Comparison of ENCODE assay signal across 9 cellular contexts in the genomic region with DNA sequence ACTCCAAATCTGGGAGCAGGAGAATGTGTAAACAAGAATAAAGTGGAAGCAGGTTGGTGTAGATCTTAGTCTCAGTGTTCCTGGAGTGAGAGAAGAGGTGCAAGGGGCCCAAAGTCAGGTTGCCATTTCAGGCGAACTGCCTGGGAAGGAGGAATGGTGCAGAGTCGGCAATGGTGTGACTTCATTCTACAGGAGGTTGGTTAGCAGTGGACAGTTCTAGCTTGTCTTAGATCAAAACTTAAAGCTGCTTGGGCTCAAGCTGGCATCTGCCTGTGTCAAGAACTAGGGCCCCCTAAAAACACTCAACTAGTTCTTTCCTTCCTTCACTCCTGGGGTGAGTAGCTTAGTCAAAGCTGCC. TPM values are rescaled to one million over a fixed set of nuclear protein-coding genes. Genes with fewer than 3 reads are reported as not detected.
DNase-seq lines count a peak whose midpoint lies in the region; ATAC-seq, FAIRE-seq and TF ChIP-seq lines count a peak whose summit lies in the region.
"Had no signal": no experiment of that assay in that cellular context is flagged by ENCODE, and none has a peak within 500 bp of the region (broad histone marks: within the 10 kb centered on the region; RNA-seq: fewer than 3 reads in every experiment).

No MANE protein-coding gene starts in this region.

- peak overlapping the region; percentile 75 to 96 (median 83) for H3K4me3 Mint-ChIP-seq in T-cell

- peaks cover 39% of the 10 kb centered on the region for H3K36me3 Mint-ChIP-seq in T-cell

- peak overlapping the region in 3 of 4 donors; percentile 20 to 45 (median 28) for H3K4me3 ChIP-seq in esophagus squamous epithelium
- H3K4me3 ChIP-seq in skeletal muscle tissue (ENCODE audit: low read length in 3 of 3): peak overlapping the region; percentile 17 to 92 (median 91)
- H3K4me3 ChIP-seq: ovary had no signal

- peak overlapping the region; percentile 93 to 96 (median 95) for H3K27ac ChIP-seq in esophagus squamous epithelium
- peak overlapping the region; percentile 71 for H3K27ac ChIP-seq in skeletal muscle tissue (ENCODE audit: low read depth, low read length)

- POLR2A ChIA-PET in T-cell (lab: Charles Lee): interaction anchor here (0.9 to 3.0 kb wide), 5 partner anchors 19 to 352 kb away, joined by 4 to 14 read pairs (median 10); a partner anchor contains a TSS

- TF ChIP-seq CTCF in esophagus squamous epithelium (IDR thresholded peaks at IDR 0.05) (no peak), GM10266 (IDR thresholded peaks at IDR 0.05; ENCODE audit: control insufficient read depth, insufficient read depth, low read depth, missing control alignments) (no peak)

- WGBS in esophagus squamous epithelium, 2 donors: 59 to 63% methylated on average over 2 of the region's 2 CpGs

- H3K9me3 ChIP-seq in esophagus squamous epithelium (no peaks in the 10 kb centered on the region), skeletal muscle tissue (ENCODE audit: control insufficient read depth in 3 of 3, low read length in 3 of 3) (no peaks in the 10 kb centered on the region)
- H3K9me3 ChIP-seq: ovary had no signal

- CTCF ChIA-PET in T-cell (lab: Charles Lee): interaction anchor here (0.5 to 1.9 kb wide), 9 partner anchors 10 to 186 kb away, joined by 3 to 6 read pairs (median 3); a partner anchor contains a TSS

- peaks cover 77 to 82% (median 78%) of the 10 kb centered on the region in 3 donors for H3K4me1 Mint-ChIP-seq in T-cell

- FAIRE-seq in GM12892 (lab: Jason Lieb, UNC) (no peak), RCC 7860 (lab: Jason Lieb, UNC) (no peak)

- H3K27ac Mint-ChIP-seq in T-cell: peak overlapping the region; percentile 98 to 99

- peaks cover 8 to 43% (median 11%) of the 10 kb centered on the region in 3 donors for H3K36me3 ChIP-seq in esophagus squamous epithelium
- H3K36me3 ChIP-seq in skeletal muscle tissue (ENCODE audit: control insufficient read depth in 3 of 3, insufficient read depth in 3 of 3, low read length in 3 of 3): peaks cover 40 to 48% (median 46%) of the 10 kb centered on the region in 3 donors
- H3K36me3 ChIP-seq: ovary had no signal

- H3K9ac ChIP-seq in skeletal muscle tissue (ENCODE audit: low read depth in 1 of 3, low read length in 3 of 3): peak overlapping the region; percentile 44 to 96 (median 63)

- no peak for DNase-seq in GM12892 (ENCODE audit: insufficient read length)
- no peak for DNase-seq in T-cell
- no peak for DNase-seq in esophagus squamous epithelium (lab: John Stamatoyannopoulos, UW)
- DNase-seq in RCC 7860 (ENCODE audit: low spot score): no peak
- no peak for DNase-seq in NCI-H1048 (lab: John Stamatoyannopoulos, UW)
- no peak for DNase-seq in GM10266 (ENCODE audit: extremely low spot score)

- H3K27me3 ChIP-seq in esophagus squamous epithelium (no peaks in the 10 kb centered on the region), skeletal muscle tissue (ENCODE audit: control insufficient read depth in 3 of 3, insufficient read depth in 3 of 3, low read length in 3 of 3) (no peaks in the 10 kb centered on the region)
- H3K27me3 ChIP-seq: ovary had no signal

- no peaks in the 10 kb centered on the region for H3K9me3 Mint-ChIP-seq in T-cell

- ATAC-seq in T-cell (replicated peaks in 1 of 4) (no peak), GM19351 (IDR thresholded peaks at IDR 0.05; ENCODE audit: unreplicated experiment) (no peak)

- peak; percentile 50; the same call in 1 of the 2 replicates for TF ChIP-seq POLR2A in GM12892 (IDR thresholded peaks at IDR 0.05; ENCODE audit: low read depth, low read length)
- no peak for TF ChIP-seq POLR2A in esophagus squamous epithelium (IDR thresholded peaks at IDR 0.05)

- peaks cover 58 to 93% (median 72%) of the 10 kb centered on the region in 3 donors for H3K4me1 ChIP-seq in esophagus squamous epithelium
- H3K4me1 ChIP-seq in skeletal muscle tissue (ENCODE audit: control insufficient read depth in 3 of 3, insufficient read depth in 3 of 3, low read length in 3 of 3): peaks cover 72 to 95% (median 77%) of the 10 kb centered on the region in 3 donors

- intact Hi-C loops in esophagus squamous epithelium (cut with DNase I): no loop called here

- no peaks in the 10 kb centered on the region for H3K27me3 Mint-ChIP-seq in T-cell

RNA-seq across cellular contexts. Expression of a gene that starts 3.5 kb away (rescaled TPM):
- polyA plus RNA-seq in GM12892 (2012; ENCODE audit: missing spikeins): 35.8 TPM
- 10 to 100 TPM; 19.3 to 26.6 (median 21.3) TPM for total RNA-seq in T-cell
- total RNA-seq in esophagus squamous epithelium: 10 to 100 TPM in 3 of 4 donors, 1 to 10 TPM in 1; 8.6 to 27.4 (median 19.3) TPM
- 6.3 TPM for total RNA-seq in skeletal muscle tissue

RNA-seq across cellular contexts. Expression of a gene that starts 3.6 kb away (rescaled TPM):
- 2.0 TPM for polyA plus RNA-seq in GM12892 (2012; ENCODE audit: missing spikeins)
- total RNA-seq in T-cell: 1 to 10 TPM; 1.1 to 3.0 (median 1.8) TPM
- 1 to 10 TPM; 1.2 to 2.3 (median 1.7) TPM for total RNA-seq in esophagus squamous epithelium
- 13.0 TPM for total RNA-seq in skeletal muscle tissue

RNA-seq across cellular contexts. Expression of a gene that starts 4.2 kb away (rescaled TPM):
- 0.53 TPM for polyA plus RNA-seq in GM12892 (2012; ENCODE audit: missing spikeins)
- total RNA-seq in T-cell: not detected
- total RNA-seq in esophagus squamous epithelium: not detected
- total RNA-seq in skeletal muscle tissue: not detected

RNA-seq across cellular contexts. Expression of a gene that starts 4.9 kb away (rescaled TPM):
- 128 TPM for polyA plus RNA-seq in GM12892 (2012; ENCODE audit: missing spikeins)
- total RNA-seq in T-cell: 100 to 1,000 TPM; 108 to 196 (median 121) TPM
- total RNA-seq in esophagus squamous epithelium: 100 to 1,000 TPM; 104 to 258 (median 169) TPM
- 30.8 TPM for total RNA-seq in skeletal muscle tissue

RNA-seq across cellular contexts. Expression of a gene that starts 19.2 kb away (rescaled TPM):
- 95.3 TPM for polyA plus RNA-seq in GM12892 (2012; ENCODE audit: missing spikeins)
- total RNA-seq in T-cell (100 to 1,000 TPM; 119 to 220 (median 194) TPM), esophagus squamous epithelium (10 to 100 TPM; 10.2 to 54.9 (median 27.6) TPM), skeletal muscle tissue (27.7 TPM)
